Comparison of ENCODE assay signal across 1 cellular context in the genomic region with DNA sequence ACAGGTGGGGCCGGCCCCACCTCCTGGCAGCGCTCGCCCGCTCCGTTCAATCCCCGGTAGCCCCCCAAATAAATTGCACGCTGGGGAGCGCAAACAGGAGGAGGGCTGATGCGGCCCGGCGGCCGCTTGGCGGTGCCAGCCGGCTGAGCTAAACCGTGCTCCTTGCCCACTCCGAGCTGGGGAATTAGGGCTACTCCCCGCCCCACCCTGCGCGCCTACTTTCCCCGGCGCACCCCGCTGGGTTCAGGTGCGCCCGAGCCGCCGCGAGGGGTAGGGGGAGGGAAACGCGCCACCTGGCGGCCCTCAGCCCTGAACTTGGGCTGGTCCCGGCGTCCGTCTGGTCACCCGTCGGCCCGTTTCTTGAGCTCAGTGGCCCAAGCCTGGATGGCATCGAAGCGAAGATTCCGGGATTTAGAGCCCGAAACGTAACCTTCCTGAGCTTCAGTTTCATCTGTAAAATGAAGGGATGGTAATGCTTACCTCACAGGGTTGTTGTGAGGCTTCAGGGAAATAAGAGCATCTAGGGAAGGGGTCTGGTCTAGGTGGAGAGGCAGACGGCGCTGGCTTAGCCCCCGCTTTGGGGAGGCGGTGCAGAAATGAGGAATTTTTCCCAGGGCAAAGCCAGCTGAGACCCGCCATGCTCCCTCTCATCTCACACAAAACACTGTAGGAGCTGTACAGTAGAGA.
TF ChIP-seq lines count a peak whose summit lies in the region.

No MANE protein-coding gene starts in this region.

TF ChIP-seq in HepG2, 621 proteins besides CTCF, POLR2A, EP300 and RAD21 (continued from another document and continues in another):
- TF ChIP-seq, protein P1, sequence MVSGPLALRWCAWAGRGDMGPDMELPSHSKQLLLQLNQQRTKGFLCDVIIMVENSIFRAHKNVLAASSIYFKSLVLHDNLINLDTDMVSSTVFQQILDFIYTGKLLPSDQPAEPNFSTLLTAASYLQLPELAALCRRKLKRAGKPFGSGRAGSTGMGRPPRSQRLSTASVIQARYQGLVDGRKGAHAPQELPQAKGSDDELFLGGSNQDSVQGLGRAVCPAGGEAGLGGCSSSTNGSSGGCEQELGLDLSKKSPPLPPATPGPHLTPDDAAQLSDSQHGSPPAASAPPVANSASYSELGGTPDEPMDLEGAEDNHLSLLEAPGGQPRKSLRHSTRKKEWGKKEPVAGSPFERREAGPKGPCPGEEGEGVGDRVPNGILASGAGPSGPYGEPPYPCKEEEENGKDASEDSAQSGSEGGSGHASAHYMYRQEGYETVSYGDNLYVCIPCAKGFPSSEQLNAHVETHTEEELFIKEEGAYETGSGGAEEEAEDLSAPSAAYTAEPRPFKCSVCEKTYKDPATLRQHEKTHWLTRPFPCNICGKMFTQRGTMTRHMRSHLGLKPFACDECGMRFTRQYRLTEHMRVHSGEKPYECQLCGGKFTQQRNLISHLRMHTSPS (CRISPR knock-in tag; IDR thresholded peaks at IDR 0.05; ENCODE audit: low read depth), result no peak; the same call in 1 of the 2 replicates
- TF ChIP-seq, protein P2, sequence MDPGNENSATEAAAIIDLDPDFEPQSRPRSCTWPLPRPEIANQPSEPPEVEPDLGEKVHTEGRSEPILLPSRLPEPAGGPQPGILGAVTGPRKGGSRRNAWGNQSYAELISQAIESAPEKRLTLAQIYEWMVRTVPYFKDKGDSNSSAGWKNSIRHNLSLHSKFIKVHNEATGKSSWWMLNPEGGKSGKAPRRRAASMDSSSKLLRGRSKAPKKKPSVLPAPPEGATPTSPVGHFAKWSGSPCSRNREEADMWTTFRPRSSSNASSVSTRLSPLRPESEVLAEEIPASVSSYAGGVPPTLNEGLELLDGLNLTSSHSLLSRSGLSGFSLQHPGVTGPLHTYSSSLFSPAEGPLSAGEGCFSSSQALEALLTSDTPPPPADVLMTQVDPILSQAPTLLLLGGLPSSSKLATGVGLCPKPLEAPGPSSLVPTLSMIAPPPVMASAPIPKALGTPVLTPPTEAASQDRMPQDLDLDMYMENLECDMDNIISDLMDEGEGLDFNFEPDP (CRISPR knock-in tag; conservative IDR thresholded peaks at IDR 0.05), result no peak
- TF ChIP-seq ZNF652 (CRISPR knock-in tag; IDR thresholded peaks at IDR 0.05; ENCODE audit: borderline replicate concordance, low read depth) (no peak), ZNF282 (IDR thresholded peaks at IDR 0.05; ENCODE audit: partially characterized antibody) (no peak), FOXJ3 (CRISPR knock-in tag; IDR thresholded peaks at IDR 0.05; ENCODE audit: borderline replicate concordance) (0 out of 2 replicates have a peak, but pooled peaks have one; percentile 25), ZNF263 (CRISPR knock-in tag; IDR thresholded peaks at IDR 0.05) (peak; percentile 63), ZNF790 (CRISPR knock-in tag; IDR thresholded peaks at IDR 0.05; ENCODE audit: borderline replicate concordance) (no peak), TCF7L2 (IDR thresholded peaks at IDR 0.05; ENCODE audit: low read depth, low read length) (no peak), ZEB1 (IDR thresholded peaks at IDR 0.05; ENCODE audit: insufficient replicate concordance, low read depth) (peak; percentile 77), SIN3B (IDR thresholded peaks at IDR 0.05; ENCODE audit: low read length) (no peak), RAD51 (IDR thresholded peaks at IDR 0.05; ENCODE audit: borderline replicate concordance) (no peak), YEATS4 (CRISPR knock-in tag; IDR thresholded peaks at IDR 0.05; ENCODE audit: borderline replicate concordance) (peak; percentile 76), FOXO1 (CRISPR knock-in tag; IDR thresholded peaks at IDR 0.05) (no peak; the same call in 1 of the 2 replicates), ZNF660 (CRISPR knock-in tag; IDR thresholded peaks at IDR 0.05; ENCODE audit: borderline replicate concordance, low read depth) (no peak), ZNF496 (CRISPR knock-in tag; IDR thresholded peaks at IDR 0.05; ENCODE audit: insufficient replicate concordance) (no peak), ZNF530 (CRISPR knock-in tag; IDR thresholded peaks at IDR 0.05; ENCODE audit: low read depth) (no peak), ZNF232 (CRISPR knock-in tag; IDR thresholded peaks at IDR 0.05; ENCODE audit: borderline replicate concordance) (0 out of 2 replicates have a peak, but pooled peaks have one; percentile 65), XBP1 (CRISPR knock-in tag; IDR thresholded peaks at IDR 0.05) (no peak), ZNF670 (CRISPR knock-in tag; IDR thresholded peaks at IDR 0.05; ENCODE audit: borderline replicate concordance) (no peak), NCOA1 (CRISPR knock-in tag; IDR thresholded peaks at IDR 0.05) (no peak), SUZ12 (IDR thresholded peaks at IDR 0.05; ENCODE audit: low read depth, low read length) (no peak)
- TF ChIP-seq, protein P3, sequence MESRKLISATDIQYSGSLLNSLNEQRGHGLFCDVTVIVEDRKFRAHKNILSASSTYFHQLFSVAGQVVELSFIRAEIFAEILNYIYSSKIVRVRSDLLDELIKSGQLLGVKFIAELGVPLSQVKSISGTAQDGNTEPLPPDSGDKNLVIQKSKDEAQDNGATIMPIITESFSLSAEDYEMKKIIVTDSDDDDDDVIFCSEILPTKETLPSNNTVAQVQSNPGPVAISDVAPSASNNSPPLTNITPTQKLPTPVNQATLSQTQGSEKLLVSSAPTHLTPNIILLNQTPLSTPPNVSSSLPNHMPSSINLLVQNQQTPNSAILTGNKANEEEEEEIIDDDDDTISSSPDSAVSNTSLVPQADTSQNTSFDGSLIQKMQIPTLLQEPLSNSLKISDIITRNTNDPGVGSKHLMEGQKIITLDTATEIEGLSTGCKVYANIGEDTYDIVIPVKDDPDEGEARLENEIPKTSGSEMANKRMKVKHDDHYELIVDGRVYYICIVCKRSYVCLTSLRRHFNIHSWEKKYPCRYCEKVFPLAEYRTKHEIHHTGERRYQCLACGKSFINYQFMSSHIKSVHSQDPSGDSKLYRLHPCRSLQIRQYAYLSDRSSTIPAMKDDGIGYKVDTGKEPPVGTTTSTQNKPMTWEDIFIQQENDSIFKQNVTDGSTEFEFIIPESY (CRISPR knock-in tag; IDR thresholded peaks at IDR 0.05), result 0 out of 2 replicates have a peak, but pooled peaks have one; percentile 18
- TF ChIP-seq, protein P4, sequence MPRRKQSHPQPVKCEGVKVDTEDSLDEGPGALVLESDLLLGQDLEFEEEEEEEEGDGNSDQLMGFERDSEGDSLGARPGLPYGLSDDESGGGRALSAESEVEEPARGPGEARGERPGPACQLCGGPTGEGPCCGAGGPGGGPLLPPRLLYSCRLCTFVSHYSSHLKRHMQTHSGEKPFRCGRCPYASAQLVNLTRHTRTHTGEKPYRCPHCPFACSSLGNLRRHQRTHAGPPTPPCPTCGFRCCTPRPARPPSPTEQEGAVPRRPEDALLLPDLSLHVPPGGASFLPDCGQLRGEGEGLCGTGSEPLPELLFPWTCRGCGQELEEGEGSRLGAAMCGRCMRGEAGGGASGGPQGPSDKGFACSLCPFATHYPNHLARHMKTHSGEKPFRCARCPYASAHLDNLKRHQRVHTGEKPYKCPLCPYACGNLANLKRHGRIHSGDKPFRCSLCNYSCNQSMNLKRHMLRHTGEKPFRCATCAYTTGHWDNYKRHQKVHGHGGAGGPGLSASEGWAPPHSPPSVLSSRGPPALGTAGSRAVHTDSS (CRISPR knock-in tag; conservative IDR thresholded peaks at IDR 0.05), result no peak
- TF ChIP-seq, protein P5, sequence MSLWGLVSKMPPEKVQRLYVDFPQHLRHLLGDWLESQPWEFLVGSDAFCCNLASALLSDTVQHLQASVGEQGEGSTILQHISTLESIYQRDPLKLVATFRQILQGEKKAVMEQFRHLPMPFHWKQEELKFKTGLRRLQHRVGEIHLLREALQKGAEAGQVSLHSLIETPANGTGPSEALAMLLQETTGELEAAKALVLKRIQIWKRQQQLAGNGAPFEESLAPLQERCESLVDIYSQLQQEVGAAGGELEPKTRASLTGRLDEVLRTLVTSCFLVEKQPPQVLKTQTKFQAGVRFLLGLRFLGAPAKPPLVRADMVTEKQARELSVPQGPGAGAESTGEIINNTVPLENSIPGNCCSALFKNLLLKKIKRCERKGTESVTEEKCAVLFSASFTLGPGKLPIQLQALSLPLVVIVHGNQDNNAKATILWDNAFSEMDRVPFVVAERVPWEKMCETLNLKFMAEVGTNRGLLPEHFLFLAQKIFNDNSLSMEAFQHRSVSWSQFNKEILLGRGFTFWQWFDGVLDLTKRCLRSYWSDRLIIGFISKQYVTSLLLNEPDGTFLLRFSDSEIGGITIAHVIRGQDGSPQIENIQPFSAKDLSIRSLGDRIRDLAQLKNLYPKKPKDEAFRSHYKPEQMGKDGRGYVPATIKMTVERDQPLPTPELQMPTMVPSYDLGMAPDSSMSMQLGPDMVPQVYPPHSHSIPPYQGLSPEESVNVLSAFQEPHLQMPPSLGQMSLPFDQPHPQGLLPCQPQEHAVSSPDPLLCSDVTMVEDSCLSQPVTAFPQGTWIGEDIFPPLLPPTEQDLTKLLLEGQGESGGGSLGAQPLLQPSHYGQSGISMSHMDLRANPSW (CRISPR knock-in tag; IDR thresholded peaks at IDR 0.05; ENCODE audit: borderline replicate concordance), result 0 out of 2 replicates have a peak, but pooled peaks have one; percentile 40
- TF ChIP-seq, protein P6, sequence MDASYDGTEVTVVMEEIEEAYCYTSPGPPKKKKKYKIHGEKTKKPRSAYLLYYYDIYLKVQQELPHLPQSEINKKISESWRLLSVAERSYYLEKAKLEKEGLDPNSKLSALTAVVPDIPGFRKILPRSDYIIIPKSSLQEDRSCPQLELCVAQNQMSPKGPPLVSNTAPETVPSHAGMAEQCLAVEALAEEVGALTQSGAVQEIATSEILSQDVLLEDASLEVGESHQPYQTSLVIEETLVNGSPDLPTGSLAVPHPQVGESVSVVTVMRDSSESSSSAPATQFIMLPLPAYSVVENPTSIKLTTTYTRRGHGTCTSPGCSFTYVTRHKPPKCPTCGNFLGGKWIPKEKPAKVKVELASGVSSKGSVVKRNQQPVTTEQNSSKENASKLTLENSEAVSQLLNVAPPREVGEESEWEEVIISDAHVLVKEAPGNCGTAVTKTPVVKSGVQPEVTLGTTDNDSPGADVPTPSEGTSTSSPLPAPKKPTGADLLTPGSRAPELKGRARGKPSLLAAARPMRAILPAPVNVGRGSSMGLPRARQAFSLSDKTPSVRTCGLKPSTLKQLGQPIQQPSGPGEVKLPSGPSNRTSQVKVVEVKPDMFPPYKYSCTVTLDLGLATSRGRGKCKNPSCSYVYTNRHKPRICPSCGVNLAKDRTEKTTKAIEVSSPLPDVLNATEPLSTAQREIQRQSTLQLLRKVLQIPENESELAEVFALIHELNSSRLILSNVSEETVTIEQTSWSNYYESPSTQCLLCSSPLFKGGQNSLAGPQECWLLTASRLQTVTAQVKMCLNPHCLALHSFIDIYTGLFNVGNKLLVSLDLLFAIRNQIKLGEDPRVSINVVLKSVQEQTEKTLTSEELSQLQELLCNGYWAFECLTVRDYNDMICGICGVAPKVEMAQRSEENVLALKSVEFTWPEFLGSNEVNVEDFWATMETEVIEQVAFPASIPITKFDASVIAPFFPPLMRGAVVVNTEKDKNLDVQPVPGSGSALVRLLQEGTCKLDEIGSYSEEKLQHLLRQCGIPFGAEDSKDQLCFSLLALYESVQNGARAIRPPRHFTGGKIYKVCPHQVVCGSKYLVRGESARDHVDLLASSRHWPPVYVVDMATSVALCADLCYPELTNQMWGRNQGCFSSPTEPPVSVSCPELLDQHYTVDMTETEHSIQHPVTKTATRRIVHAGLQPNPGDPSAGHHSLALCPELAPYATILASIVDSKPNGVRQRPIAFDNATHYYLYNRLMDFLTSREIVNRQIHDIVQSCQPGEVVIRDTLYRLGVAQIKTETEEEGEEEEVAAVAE (CRISPR knock-in tag; IDR thresholded peaks at IDR 0.05; ENCODE audit: borderline replicate concordance), result no peak
- TF ChIP-seq, protein P7, sequence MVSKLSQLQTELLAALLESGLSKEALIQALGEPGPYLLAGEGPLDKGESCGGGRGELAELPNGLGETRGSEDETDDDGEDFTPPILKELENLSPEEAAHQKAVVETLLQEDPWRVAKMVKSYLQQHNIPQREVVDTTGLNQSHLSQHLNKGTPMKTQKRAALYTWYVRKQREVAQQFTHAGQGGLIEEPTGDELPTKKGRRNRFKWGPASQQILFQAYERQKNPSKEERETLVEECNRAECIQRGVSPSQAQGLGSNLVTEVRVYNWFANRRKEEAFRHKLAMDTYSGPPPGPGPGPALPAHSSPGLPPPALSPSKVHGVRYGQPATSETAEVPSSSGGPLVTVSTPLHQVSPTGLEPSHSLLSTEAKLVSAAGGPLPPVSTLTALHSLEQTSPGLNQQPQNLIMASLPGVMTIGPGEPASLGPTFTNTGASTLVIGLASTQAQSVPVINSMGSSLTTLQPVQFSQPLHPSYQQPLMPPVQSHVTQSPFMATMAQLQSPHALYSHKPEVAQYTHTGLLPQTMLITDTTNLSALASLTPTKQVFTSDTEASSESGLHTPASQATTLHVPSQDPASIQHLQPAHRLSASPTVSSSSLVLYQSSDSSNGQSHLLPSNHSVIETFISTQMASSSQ (IDR thresholded peaks at IDR 0.05; ENCODE audit: low read depth), result no peak
- TF ChIP-seq, protein P7 (CRISPR knock-in tag; IDR thresholded peaks at IDR 0.05; ENCODE audit: borderline replicate concordance), result no peak
- TF ChIP-seq, protein P8, sequence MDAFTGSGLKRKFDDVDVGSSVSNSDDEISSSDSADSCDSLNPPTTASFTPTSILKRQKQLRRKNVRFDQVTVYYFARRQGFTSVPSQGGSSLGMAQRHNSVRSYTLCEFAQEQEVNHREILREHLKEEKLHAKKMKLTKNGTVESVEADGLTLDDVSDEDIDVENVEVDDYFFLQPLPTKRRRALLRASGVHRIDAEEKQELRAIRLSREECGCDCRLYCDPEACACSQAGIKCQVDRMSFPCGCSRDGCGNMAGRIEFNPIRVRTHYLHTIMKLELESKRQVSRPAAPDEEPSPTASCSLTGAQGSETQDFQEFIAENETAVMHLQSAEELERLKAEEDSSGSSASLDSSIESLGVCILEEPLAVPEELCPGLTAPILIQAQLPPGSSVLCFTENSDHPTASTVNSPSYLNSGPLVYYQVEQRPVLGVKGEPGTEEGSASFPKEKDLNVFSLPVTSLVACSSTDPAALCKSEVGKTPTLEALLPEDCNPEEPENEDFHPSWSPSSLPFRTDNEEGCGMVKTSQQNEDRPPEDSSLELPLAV (CRISPR knock-in tag; conservative IDR thresholded peaks at IDR 0.05; ENCODE audit: low read depth), result no peak
